Comparison of ENCODE assay signal across 8 cellular contexts in genomic region chr9:136244116-136244775, GRCh38. TPM values are rescaled to one million over a fixed set of nuclear protein-coding genes. Genes with fewer than 3 reads are reported as not detected.
A peak's percentile ranks its signal among the peaks of the same experiment; 100 is the strongest.
DNase-seq lines count a peak whose midpoint lies in the region; FAIRE-seq and TF ChIP-seq lines count a peak whose summit lies in the region.

No MANE protein-coding gene starts in this region.

- H4K20me1 ChIP-seq in Loucy (ENCODE audit: insufficient read depth, low read length, poor library complexity, severe bottlenecking), result peaks cover 23% of the 10 kb centered on the region

- H3K4me1 ChIP-seq in Loucy (ENCODE audit: insufficient read depth, low read length, poor library complexity, severe bottlenecking), result peaks cover 53% of the 10 kb centered on the region
- peaks cover 12 to 13% of the 10 kb centered on the region in 2 donors for H3K4me1 ChIP-seq in kidney (ENCODE audit: control insufficient read depth in 1 of 2, insufficient read depth in 1 of 2, low read depth in 1 of 2, low read length in 2 of 2)
- peaks cover 6 to 11% of the 10 kb centered on the region in 2 donors for H3K4me1 ChIP-seq in uterus

- peaks cover 10% of the 10 kb centered on the region for H3K36me3 Mint-ChIP-seq in activated T-helper 1 cell treated with anti-CD3 and anti-CD28 coated beads, Interleukin-12 subunit alpha, Interleukin-12 subunit beta, Interleukin-2, Interleukin-4 antibody, amounts not matched to agents 30 ng/mL and 10 ng/mL and 1 ng/mL, durations not matched to agents 14 hours and 24 hours and 36 hours (ENCODE audit: low read depth)

- H3F3A ChIP-seq in Loucy (ENCODE audit: low read depth), result peaks cover 6% of the 10 kb centered on the region; the same call in 1 of the 2 replicates

- H3K9ac ChIP-seq in Loucy (ENCODE audit: low read depth, low read length, poor library complexity, severe bottlenecking) (peak overlapping the region; percentile 75), kidney (ENCODE audit: low read length in 2 of 2) (peak overlapping the region in 1 of 2 donors; percentile 65)

- no peaks in the 10 kb centered on the region for H3K27me3 Mint-ChIP-seq in activated T-helper 1 cell treated with anti-CD3 and anti-CD28 coated beads, Interleukin-12 subunit alpha, Interleukin-12 subunit beta, Interleukin-2, Interleukin-4 antibody, amounts not matched to agents 30 ng/mL and 10 ng/mL and 1 ng/mL, durations not matched to agents 14 hours and 24 hours and 36 hours (ENCODE audit: insufficient read depth)

- peaks cover 59% of the 10 kb centered on the region for H3K79me2 ChIP-seq in Loucy (ENCODE audit: insufficient read depth, low read length)

- no peaks in the 10 kb centered on the region for H3K36me3 ChIP-seq in Loucy (ENCODE audit: insufficient read depth, low read length)
- no peaks in the 10 kb centered on the region for H3K36me3 ChIP-seq in kidney (ENCODE audit: control insufficient read depth in 1 of 2, insufficient read depth in 2 of 2, low read length in 2 of 2)
- H3K36me3 ChIP-seq in uterus, result no peaks in the 10 kb centered on the region

- H3K9me3 ChIP-seq in Loucy (ENCODE audit: insufficient read depth, low read depth, low read length) (no peaks in the 10 kb centered on the region), kidney (ENCODE audit: control insufficient read depth in 1 of 2, low read length in 2 of 2) (no peaks in the 10 kb centered on the region), uterus (no peaks in the 10 kb centered on the region)

- H3K27ac Mint-ChIP-seq in activated T-helper 1 cell treated with anti-CD3 and anti-CD28 coated beads, Interleukin-12 subunit alpha, Interleukin-12 subunit beta, Interleukin-2, Interleukin-4 antibody, amounts not matched to agents 30 ng/mL and 10 ng/mL and 1 ng/mL, durations not matched to agents 14 hours and 24 hours and 36 hours, result peak overlapping the region; percentile 96

- no peak for TF ChIP-seq CTCF in GM13976 (IDR thresholded peaks at IDR 0.05; ENCODE audit: borderline replicate concordance, control extremely low read depth, extremely low read depth, insufficient read depth, missing control alignments)
- TF ChIP-seq CTCF in Loucy (conservative IDR thresholded peaks at IDR 0.05; ENCODE audit: low read length), result no peak
- TF ChIP-seq CTCF in kidney (IDR thresholded peaks at IDR 0.05; ENCODE audit: borderline replicate concordance, extremely low read depth, insufficient read depth), result no peak
- no peak for TF ChIP-seq CTCF in uterus (IDR thresholded peaks at IDR 0.05)

- DNase-seq in GM13976 (ENCODE audit: low spot score) (peak; percentile 77), kidney (no peak), NCI-H526 (lab: John Stamatoyannopoulos, UW) (no peak), NCI-H187 (lab: John Stamatoyannopoulos, UW) (no peak), uterus (no peak)
- peak; percentile 46 for DNase-seq in activated T-helper 1 cell treated with anti-CD3 and anti-CD28 coated beads, Interleukin-12 subunit alpha, Interleukin-12 subunit beta, Interleukin-2, Interleukin-4 antibody, amounts not matched to agents 30 ng/mL and 10 ng/mL and 1 ng/mL, durations not matched to agents 14 hours and 24 hours and 36 hours (ENCODE audit: low spot score)
- DNase-seq in stimulated activated naive CD4-positive, alpha-beta T cell (lab: John Stamatoyannopoulos, UW), result peak in 5 of 6 experiments; percentile 12 to 57 (median 28)

- TF ChIP-seq POLR2A in uterus (IDR thresholded peaks at IDR 0.05), result no peak

- intact Hi-C loops in activated T-helper 1 cell treated with anti-CD3 and anti-CD28 coated beads, Interleukin-12 subunit alpha, Interleukin-12 subunit beta, Interleukin-2, Interleukin-4 antibody, amounts not matched to agents 30 ng/mL and 10 ng/mL and 1 ng/mL, durations not matched to agents 14 hours and 24 hours and 36 hours (cut with micrococcal nuclease), result loop anchor here (1.0 to 10.0 kb wide), 6 partner anchors 12 to 1361 kb away; partner anchors contain the start of genes ARRDC1, RABL6, SNAPC4 and UBAC1
- intact Hi-C loops in kidney (cut with DNase I) (no loop called here), uterus (cut with DNase I; ENCODE audit: low total_unique reads) (no loop called here)

- peak overlapping the region; percentile 96 for H3K4me3 Mint-ChIP-seq in activated T-helper 1 cell treated with anti-CD3 and anti-CD28 coated beads, Interleukin-12 subunit alpha, Interleukin-12 subunit beta, Interleukin-2, Interleukin-4 antibody, amounts not matched to agents 30 ng/mL and 10 ng/mL and 1 ng/mL, durations not matched to agents 14 hours and 24 hours and 36 hours

- in situ Hi-C loops in GM13976 (cut with MboI; ENCODE audit: low sequenced_read_pairs, unreplicated experiment), result no loop called here

- H3K27ac ChIP-seq in kidney (ENCODE audit: low read depth in 2 of 2, low read length in 2 of 2) (no peak overlapping the region), uterus (no peak overlapping the region)

- peak overlapping the region; percentile 97 for H3K4me2 ChIP-seq in Loucy (ENCODE audit: low read depth, low read length, poor library complexity, severe bottlenecking)

- no peak overlapping the region for H2AFZ ChIP-seq in Loucy (ENCODE audit: low read length)

- H3K9me3 Mint-ChIP-seq in activated T-helper 1 cell treated with anti-CD3 and anti-CD28 coated beads, Interleukin-12 subunit alpha, Interleukin-12 subunit beta, Interleukin-2, Interleukin-4 antibody, amounts not matched to agents 30 ng/mL and 10 ng/mL and 1 ng/mL, durations not matched to agents 14 hours and 24 hours and 36 hours, result no peaks in the 10 kb centered on the region

- no peak for FAIRE-seq in kidney (lab: Jason Lieb, UNC)

- H3K27me3 ChIP-seq in Loucy (ENCODE audit: insufficient read depth, low read length, poor library complexity, severe bottlenecking) (no peaks in the 10 kb centered on the region), uterus (no peaks in the 10 kb centered on the region)

- H3K4me3 ChIP-seq in Loucy (ENCODE audit: low read length, poor library complexity, severe bottlenecking) (peak overlapping the region; percentile 90), kidney (ENCODE audit: low read length in 2 of 2) (peak overlapping the region; percentile 79 to 83), uterus (no peak overlapping the region)

- H3K4me1 Mint-ChIP-seq in activated T-helper 1 cell treated with anti-CD3 and anti-CD28 coated beads, Interleukin-12 subunit alpha, Interleukin-12 subunit beta, Interleukin-2, Interleukin-4 antibody, amounts not matched to agents 30 ng/mL and 10 ng/mL and 1 ng/mL, durations not matched to agents 14 hours and 24 hours and 36 hours (ENCODE audit: low read depth), result peaks cover 24% of the 10 kb centered on the region

- H3K9me2 ChIP-seq in Loucy (replicated peaks; ENCODE audit: low read depth, low read length), result no peaks in the 10 kb centered on the region

RNA-seq across cellular contexts. Expression of gene QSOX2, which starts 1.4 kb away (rescaled TPM):
- total RNA-seq in activated T-helper 1 cell treated with anti-CD3 and anti-CD28 coated beads, Interleukin-12 subunit alpha, Interleukin-12 subunit beta, Interleukin-2, Interleukin-4 antibody, amounts not matched to agents 30 ng/mL and 10 ng/mL and 1 ng/mL, durations not matched to agents 14 hours and 24 hours and 36 hours, result 27.9 and 28.6 TPM in 2 replicates
- total RNA-seq in kidney (10.1 TPM), uterus (10 to 100 TPM in 2 of 4 donors, 1 to 10 TPM in 2; 5.6 to 13.1 (median 9.2) TPM)
- polyA plus RNA-seq in kidney (ENCODE audit: insufficient read depth, low read depth, low replicate concordance), result 4.0 TPM

RNA-seq across cellular contexts. Expression of gene LHX3, which starts 39.3 kb away (rescaled TPM):
- total RNA-seq in activated T-helper 1 cell treated with anti-CD3 and anti-CD28 coated beads, Interleukin-12 subunit alpha, Interleukin-12 subunit beta, Interleukin-2, Interleukin-4 antibody, amounts not matched to agents 30 ng/mL and 10 ng/mL and 1 ng/mL, durations not matched to agents 14 hours and 24 hours and 36 hours, result not detected in 2 replicates
- total RNA-seq in kidney (not detected), uterus (not detected)
- not detected for polyA plus RNA-seq in kidney (ENCODE audit: insufficient read depth, low read depth, low replicate concordance)

RNA-seq across cellular contexts. Expression of gene CCDC187, which starts 59.6 kb away (rescaled TPM):
- total RNA-seq in activated T-helper 1 cell treated with anti-CD3 and anti-CD28 coated beads, Interleukin-12 subunit alpha, Interleukin-12 subunit beta, Interleukin-2, Interleukin-4 antibody, amounts not matched to agents 30 ng/mL and 10 ng/mL and 1 ng/mL, durations not matched to agents 14 hours and 24 hours and 36 hours, result not detected in 2 replicates
- total RNA-seq in kidney (2.3 TPM), uterus (1 to 10 TPM in 2 of 4 donors, under 1 TPM in 2; 0.27 to 5.1 (median 2.2) TPM)
- 0.84 TPM for polyA plus RNA-seq in kidney (ENCODE audit: insufficient read depth, low read depth, low replicate concordance)

Comparison
In these comparisons a context has a peak if more than half of its experiments do, and no peak if none do; other contexts are left out.
1. DNase-seq: peak in GM13976 (single experiment), activated T-helper 1 cell treated with anti-CD3 and anti-CD28 coated beads, Interleukin-12 subunit alpha, Interleukin-12 subunit beta, Interleukin-2, Interleukin-4 antibody, amounts not matched to agents 30 ng/mL and 10 ng/mL and 1 ng/mL, durations not matched to agents 14 hours and 24 hours and 36 hours (single experiment) and stimulated activated naive CD4-positive, alpha-beta T cell (5 of 6); none in kidney (single experiment), NCI-H526 (0 of 2), NCI-H187 (0 of 2) and uterus (0 of 2).
2. H3K4me3 ChIP-seq: peak in Loucy (single experiment) and kidney (2 of 2); none in uterus (0 of 2).